8 cellular contexts compared by ENCODE assay signal in the genomic region with DNA sequence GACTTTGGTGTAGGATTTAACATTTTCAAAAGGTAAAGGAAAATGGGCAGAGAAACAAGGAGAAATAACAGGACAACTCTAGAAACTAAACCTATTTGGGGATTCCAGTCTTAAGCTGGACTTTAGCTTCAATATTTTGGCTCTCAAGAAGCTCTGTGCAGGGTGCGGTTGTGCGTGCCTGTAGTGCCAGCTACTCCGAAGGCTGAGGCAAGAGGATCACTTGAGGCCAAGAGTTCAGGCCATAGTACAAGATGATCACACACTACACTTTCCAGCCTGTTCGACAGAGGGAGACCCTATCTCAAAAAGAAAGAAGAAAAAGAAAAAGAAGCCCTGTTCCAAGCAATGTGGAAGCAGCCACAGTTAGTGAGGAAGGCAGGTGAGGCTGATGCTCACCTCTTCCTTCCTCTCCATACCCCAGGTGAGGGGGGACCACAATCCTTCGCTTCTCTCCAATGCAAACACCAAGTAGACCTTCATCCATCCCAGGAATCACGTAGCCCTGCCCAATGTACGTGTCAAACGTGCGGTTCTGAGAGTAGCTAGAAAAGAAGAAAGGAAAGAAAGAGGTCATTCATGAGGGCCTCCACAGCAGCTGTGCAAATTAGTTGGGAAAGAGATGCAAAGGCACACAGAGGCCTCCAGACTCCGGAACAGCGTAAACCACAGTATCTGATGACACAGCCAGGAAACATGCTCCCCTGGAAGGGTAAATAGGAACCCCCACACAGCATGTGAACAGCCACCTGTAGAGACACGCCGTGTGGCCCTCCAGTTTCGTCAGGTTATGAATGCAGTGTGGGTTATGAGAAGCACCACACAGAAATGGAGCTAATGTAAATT.
A peak's percentile ranks its signal among the peaks of the same experiment; 100 is the strongest.
DNase-seq lines count a peak whose midpoint lies in the region; ATAC-seq and TF ChIP-seq lines count a peak whose summit lies in the region.
"Not testable (repeated sequence)": the region's sequence is repeated elsewhere in the genome, so short reads cannot be mapped to it uniquely, and the experiment has no call there.

No MANE protein-coding gene starts in this region.

- intact Hi-C loops in prostate gland (cut with DNase I), result not testable (repeated sequence)

- not testable (repeated sequence) for H3K9ac ChIP-seq in adipocyte (ENCODE audit: low read length)

- not testable (repeated sequence) for H3K36me3 ChIP-seq in adipocyte (ENCODE audit: control insufficient read depth, insufficient read depth, low read length, severe bottlenecking); prostate gland

- TF ChIP-seq CTCF in HFF-Myc (IDR thresholded peaks at IDR 0.05; ENCODE audit: low read depth, low read length, missing control alignments); prostate gland (IDR thresholded peaks at IDR 0.05): not testable (repeated sequence)

- not testable (repeated sequence) for H3K27ac ChIP-seq in prostate gland

- not testable (repeated sequence) for H3K9me3 ChIP-seq in adipocyte (ENCODE audit: control insufficient read depth, low read length); prostate gland

- peak; percentile 74 for ATAC-seq in GM19324 (IDR thresholded peaks at IDR 0.05; ENCODE audit: low FRiP score, unreplicated experiment)
- ATAC-seq in HG03135 (IDR thresholded peaks at IDR 0.05; ENCODE audit: unreplicated experiment), result peak; percentile 66

- H3K4me1 ChIP-seq in adipocyte (ENCODE audit: control insufficient read depth, insufficient read depth, low read length); prostate gland (replicated peaks): not testable (repeated sequence)

- not testable (repeated sequence) for H3K27me3 ChIP-seq in adipocyte (replicated peaks; ENCODE audit: control insufficient read depth, insufficient read depth, low read length); prostate gland (replicated peaks; ENCODE audit: insufficient read depth)

- not testable (repeated sequence) for H3K4me3 ChIP-seq in HFF-Myc (replicated peaks; ENCODE audit: low read depth, low read length); adipocyte (ENCODE audit: low read length); prostate gland

- WGBS in prostate gland, result 56% methylated on average over 12 of the region's 14 CpGs

- TF ChIP-seq POLR2A in prostate gland (IDR thresholded peaks at IDR 0.05), result not testable (repeated sequence)

- DNase-seq in EL (peak; percentile 28), HFF-Myc (ENCODE audit: extremely low read depth, low read depth) (peak; percentile 29), NCI-H1417 (lab: John Stamatoyannopoulos, UW) (peak in 2 of 3 experiments; percentile 66 to 67), RPMI7951 (ENCODE audit: low read depth) (peak; percentile 88), adipocyte (ENCODE audit: low read depth) (peak; percentile 24), prostate gland (ENCODE audit: low spot score) (peak; percentile 40)

Comparison
In these comparisons a context has a peak if more than half of its experiments do, and no peak if none do; other contexts are left out.
1. DNase-seq: peak in every context shown above with its lines; median percentile 88 in RPMI7951; 66 in NCI-H1417; 40 in prostate gland; 29 in HFF-Myc; 28 in EL; 24 in adipocyte.